Comparison of ENCODE assay signal across 1 cellular context in the genomic region with DNA sequence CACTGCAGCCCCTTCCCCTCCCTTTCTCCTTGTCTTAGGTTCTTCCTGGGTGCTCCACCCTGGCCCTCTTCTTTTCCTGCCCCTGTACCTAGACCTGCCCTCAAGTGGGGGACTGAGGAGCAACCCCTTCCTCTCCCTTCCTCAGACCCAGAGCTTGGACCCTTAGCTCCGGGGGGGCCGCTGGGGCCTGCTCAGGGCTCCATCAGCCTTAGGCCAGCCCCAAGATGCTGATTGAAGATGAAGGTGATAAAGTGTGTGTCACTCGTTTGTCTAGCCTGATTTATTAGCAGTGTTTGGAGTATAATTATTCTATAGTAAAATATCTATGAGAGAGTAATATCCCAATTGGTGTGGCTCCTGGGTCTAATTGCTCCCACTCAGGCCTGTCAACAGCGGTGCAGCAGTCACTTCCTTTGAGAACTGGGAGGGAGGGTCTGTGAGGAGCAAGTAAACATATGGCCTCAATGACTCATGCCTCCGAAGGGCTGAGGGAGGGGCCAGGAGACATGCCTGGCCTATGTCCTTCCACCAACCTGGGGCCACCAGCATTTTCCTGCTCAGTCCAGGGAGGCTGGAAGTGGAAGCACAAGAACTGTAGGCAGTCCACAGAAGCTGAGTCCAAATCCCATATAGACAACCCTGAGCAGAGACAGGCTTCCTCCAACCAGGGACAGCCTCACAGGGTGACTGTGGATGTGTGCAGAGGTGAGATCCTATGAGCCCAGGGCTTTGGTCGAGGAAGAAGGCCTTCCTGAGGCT.
A peak's percentile ranks its signal among the peaks of the same experiment; 100 is the strongest.
TF ChIP-seq lines count a peak whose summit lies in the region.

No MANE protein-coding gene starts in this region.

TF ChIP-seq in K562, 482 proteins besides CTCF, POLR2A, EP300 and RAD21 (continued from another document and continues in another):
- TF ChIP-seq, protein P1, sequence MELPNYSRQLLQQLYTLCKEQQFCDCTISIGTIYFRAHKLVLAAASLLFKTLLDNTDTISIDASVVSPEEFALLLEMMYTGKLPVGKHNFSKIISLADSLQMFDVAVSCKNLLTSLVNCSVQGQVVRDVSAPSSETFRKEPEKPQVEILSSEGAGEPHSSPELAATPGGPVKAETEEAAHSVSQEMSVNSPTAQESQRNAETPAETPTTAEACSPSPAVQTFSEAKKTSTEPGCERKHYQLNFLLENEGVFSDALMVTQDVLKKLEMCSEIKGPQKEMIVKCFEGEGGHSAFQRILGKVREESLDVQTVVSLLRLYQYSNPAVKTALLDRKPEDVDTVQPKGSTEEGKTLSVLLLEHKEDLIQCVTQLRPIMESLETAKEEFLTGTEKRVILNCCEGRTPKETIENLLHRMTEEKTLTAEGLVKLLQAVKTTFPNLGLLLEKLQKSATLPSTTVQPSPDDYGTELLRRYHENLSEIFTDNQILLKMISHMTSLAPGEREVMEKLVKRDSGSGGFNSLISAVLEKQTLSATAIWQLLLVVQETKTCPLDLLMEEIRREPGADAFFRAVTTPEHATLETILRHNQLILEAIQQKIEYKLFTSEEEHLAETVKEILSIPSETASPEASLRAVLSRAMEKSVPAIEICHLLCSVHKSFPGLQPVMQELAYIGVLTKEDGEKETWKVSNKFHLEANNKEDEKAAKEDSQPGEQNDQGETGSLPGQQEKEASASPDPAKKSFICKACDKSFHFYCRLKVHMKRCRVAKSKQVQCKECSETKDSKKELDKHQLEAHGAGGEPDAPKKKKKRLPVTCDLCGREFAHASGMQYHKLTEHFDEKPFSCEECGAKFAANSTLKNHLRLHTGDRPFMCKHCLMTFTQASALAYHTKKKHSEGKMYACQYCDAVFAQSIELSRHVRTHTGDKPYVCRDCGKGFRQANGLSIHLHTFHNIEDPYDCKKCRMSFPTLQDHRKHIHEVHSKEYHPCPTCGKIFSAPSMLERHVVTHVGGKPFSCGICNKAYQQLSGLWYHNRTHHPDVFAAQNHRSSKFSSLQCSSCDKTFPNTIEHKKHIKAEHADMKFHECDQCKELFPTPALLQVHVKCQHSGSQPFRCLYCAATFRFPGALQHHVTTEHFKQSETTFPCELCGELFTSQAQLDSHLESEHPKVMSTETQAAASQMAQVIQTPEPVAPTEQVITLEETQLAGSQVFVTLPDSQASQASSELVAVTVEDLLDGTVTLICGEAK (IDR thresholded peaks at IDR 0.05), result no peak
- TF ChIP-seq, protein P1 (CRISPR knock-in tag; IDR thresholded peaks at IDR 0.05), result no peak
- TF ChIP-seq CHD1 (IDR thresholded peaks at IDR 0.05; ENCODE audit: low read length) (no peak), MBD2 (IDR thresholded peaks at IDR 0.05; ENCODE audit: borderline replicate concordance, low read depth) (no peak), BACH1 (tag; IDR thresholded peaks at IDR 0.05) (0 out of 2 replicates have a peak, but pooled peaks have one; percentile 53), NR2F6 (CRISPR knock-in tag; IDR thresholded peaks at IDR 0.05) (no peak), ZNF24 (IDR thresholded peaks at IDR 0.05) (no peak), ZNF324 (CRISPR knock-in tag; IDR thresholded peaks at IDR 0.05) (no peak), PHB (CRISPR knock-in tag; IDR thresholded peaks at IDR 0.05) (no peak), PURB (CRISPR knock-in tag; IDR thresholded peaks at IDR 0.05; ENCODE audit: low read depth) (no peak), HNRNPLL (IDR thresholded peaks at IDR 0.05; ENCODE audit: low read depth, low read length, poor library complexity, severe bottlenecking) (no peak), PPARD (CRISPR knock-in tag; IDR thresholded peaks at IDR 0.05) (no peak), CBX3 (IDR thresholded peaks at IDR 0.05; ENCODE audit: borderline replicate concordance in 1 of 2, low read length in 2 of 2) (no peak; a peak in 1 of 3 replicates), FOXM1 (IDR thresholded peaks at IDR 0.05; ENCODE audit: low read depth) (no peak), FOXM1 (CRISPR knock-in tag; IDR thresholded peaks at IDR 0.05; ENCODE audit: low read depth) (no peak), ZNF311 (CRISPR knock-in tag; IDR thresholded peaks at IDR 0.05) (no peak), ZKSCAN8 (CRISPR knock-in tag; IDR thresholded peaks at IDR 0.05) (peak; percentile 86; the same call in 1 of the 2 replicates), TRIM28 (IDR thresholded peaks at IDR 0.05) (no peak), CHD4 (IDR thresholded peaks at IDR 0.05; ENCODE audit: insufficient read depth, insufficient replicate concordance, low read depth, low read length, poor library complexity, severe bottlenecking) (no peak), ZC3H11A (IDR thresholded peaks at IDR 0.05; ENCODE audit: low read depth, low read length) (no peak), TBP (optimal IDR thresholded peaks at IDR 0.05; ENCODE audit: low read depth, low read length) (no peak)
- TF ChIP-seq, protein P2, sequence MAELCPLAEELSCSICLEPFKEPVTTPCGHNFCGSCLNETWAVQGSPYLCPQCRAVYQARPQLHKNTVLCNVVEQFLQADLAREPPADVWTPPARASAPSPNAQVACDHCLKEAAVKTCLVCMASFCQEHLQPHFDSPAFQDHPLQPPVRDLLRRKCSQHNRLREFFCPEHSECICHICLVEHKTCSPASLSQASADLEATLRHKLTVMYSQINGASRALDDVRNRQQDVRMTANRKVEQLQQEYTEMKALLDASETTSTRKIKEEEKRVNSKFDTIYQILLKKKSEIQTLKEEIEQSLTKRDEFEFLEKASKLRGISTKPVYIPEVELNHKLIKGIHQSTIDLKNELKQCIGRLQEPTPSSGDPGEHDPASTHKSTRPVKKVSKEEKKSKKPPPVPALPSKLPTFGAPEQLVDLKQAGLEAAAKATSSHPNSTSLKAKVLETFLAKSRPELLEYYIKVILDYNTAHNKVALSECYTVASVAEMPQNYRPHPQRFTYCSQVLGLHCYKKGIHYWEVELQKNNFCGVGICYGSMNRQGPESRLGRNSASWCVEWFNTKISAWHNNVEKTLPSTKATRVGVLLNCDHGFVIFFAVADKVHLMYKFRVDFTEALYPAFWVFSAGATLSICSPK (IDR thresholded peaks at IDR 0.05; ENCODE audit: borderline replicate concordance), result no peak
- TF ChIP-seq, protein P3, sequence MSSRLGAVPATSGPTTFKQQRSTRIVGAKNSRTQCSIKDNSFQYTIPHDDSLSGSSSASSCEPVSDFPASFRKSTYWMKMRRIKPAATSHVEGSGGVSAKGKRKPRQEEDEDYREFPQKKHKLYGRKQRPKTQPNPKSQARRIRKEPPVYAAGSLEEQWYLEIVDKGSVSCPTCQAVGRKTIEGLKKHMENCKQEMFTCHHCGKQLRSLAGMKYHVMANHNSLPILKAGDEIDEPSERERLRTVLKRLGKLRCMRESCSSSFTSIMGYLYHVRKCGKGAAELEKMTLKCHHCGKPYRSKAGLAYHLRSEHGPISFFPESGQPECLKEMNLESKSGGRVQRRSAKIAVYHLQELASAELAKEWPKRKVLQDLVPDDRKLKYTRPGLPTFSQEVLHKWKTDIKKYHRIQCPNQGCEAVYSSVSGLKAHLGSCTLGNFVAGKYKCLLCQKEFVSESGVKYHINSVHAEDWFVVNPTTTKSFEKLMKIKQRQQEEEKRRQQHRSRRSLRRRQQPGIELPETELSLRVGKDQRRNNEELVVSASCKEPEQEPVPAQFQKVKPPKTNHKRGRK (tag; IDR thresholded peaks at IDR 0.05), result no peak
- TF ChIP-seq, protein P4, sequence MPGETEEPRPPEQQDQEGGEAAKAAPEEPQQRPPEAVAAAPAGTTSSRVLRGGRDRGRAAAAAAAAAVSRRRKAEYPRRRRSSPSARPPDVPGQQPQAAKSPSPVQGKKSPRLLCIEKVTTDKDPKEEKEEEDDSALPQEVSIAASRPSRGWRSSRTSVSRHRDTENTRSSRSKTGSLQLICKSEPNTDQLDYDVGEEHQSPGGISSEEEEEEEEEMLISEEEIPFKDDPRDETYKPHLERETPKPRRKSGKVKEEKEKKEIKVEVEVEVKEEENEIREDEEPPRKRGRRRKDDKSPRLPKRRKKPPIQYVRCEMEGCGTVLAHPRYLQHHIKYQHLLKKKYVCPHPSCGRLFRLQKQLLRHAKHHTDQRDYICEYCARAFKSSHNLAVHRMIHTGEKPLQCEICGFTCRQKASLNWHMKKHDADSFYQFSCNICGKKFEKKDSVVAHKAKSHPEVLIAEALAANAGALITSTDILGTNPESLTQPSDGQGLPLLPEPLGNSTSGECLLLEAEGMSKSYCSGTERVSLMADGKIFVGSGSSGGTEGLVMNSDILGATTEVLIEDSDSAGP (CRISPR knock-in tag; IDR thresholded peaks at IDR 0.05), result no peak
- TF ChIP-seq, protein P5, sequence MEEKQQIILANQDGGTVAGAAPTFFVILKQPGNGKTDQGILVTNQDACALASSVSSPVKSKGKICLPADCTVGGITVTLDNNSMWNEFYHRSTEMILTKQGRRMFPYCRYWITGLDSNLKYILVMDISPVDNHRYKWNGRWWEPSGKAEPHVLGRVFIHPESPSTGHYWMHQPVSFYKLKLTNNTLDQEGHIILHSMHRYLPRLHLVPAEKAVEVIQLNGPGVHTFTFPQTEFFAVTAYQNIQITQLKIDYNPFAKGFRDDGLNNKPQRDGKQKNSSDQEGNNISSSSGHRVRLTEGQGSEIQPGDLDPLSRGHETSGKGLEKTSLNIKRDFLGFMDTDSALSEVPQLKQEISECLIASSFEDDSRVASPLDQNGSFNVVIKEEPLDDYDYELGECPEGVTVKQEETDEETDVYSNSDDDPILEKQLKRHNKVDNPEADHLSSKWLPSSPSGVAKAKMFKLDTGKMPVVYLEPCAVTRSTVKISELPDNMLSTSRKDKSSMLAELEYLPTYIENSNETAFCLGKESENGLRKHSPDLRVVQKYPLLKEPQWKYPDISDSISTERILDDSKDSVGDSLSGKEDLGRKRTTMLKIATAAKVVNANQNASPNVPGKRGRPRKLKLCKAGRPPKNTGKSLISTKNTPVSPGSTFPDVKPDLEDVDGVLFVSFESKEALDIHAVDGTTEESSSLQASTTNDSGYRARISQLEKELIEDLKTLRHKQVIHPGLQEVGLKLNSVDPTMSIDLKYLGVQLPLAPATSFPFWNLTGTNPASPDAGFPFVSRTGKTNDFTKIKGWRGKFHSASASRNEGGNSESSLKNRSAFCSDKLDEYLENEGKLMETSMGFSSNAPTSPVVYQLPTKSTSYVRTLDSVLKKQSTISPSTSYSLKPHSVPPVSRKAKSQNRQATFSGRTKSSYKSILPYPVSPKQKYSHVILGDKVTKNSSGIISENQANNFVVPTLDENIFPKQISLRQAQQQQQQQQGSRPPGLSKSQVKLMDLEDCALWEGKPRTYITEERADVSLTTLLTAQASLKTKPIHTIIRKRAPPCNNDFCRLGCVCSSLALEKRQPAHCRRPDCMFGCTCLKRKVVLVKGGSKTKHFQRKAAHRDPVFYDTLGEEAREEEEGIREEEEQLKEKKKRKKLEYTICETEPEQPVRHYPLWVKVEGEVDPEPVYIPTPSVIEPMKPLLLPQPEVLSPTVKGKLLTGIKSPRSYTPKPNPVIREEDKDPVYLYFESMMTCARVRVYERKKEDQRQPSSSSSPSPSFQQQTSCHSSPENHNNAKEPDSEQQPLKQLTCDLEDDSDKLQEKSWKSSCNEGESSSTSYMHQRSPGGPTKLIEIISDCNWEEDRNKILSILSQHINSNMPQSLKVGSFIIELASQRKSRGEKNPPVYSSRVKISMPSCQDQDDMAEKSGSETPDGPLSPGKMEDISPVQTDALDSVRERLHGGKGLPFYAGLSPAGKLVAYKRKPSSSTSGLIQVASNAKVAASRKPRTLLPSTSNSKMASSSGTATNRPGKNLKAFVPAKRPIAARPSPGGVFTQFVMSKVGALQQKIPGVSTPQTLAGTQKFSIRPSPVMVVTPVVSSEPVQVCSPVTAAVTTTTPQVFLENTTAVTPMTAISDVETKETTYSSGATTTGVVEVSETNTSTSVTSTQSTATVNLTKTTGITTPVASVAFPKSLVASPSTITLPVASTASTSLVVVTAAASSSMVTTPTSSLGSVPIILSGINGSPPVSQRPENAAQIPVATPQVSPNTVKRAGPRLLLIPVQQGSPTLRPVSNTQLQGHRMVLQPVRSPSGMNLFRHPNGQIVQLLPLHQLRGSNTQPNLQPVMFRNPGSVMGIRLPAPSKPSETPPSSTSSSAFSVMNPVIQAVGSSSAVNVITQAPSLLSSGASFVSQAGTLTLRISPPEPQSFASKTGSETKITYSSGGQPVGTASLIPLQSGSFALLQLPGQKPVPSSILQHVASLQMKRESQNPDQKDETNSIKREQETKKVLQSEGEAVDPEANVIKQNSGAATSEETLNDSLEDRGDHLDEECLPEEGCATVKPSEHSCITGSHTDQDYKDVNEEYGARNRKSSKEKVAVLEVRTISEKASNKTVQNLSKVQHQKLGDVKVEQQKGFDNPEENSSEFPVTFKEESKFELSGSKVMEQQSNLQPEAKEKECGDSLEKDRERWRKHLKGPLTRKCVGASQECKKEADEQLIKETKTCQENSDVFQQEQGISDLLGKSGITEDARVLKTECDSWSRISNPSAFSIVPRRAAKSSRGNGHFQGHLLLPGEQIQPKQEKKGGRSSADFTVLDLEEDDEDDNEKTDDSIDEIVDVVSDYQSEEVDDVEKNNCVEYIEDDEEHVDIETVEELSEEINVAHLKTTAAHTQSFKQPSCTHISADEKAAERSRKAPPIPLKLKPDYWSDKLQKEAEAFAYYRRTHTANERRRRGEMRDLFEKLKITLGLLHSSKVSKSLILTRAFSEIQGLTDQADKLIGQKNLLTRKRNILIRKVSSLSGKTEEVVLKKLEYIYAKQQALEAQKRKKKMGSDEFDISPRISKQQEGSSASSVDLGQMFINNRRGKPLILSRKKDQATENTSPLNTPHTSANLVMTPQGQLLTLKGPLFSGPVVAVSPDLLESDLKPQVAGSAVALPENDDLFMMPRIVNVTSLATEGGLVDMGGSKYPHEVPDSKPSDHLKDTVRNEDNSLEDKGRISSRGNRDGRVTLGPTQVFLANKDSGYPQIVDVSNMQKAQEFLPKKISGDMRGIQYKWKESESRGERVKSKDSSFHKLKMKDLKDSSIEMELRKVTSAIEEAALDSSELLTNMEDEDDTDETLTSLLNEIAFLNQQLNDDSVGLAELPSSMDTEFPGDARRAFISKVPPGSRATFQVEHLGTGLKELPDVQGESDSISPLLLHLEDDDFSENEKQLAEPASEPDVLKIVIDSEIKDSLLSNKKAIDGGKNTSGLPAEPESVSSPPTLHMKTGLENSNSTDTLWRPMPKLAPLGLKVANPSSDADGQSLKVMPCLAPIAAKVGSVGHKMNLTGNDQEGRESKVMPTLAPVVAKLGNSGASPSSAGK (IDR thresholded peaks at IDR 0.05), result no peak
